11 cellular contexts compared by ENCODE assay signal in genomic region chr6:29841030-29841429, GRCh38. TPM values are rescaled to one million over a fixed set of nuclear protein-coding genes. Genes with fewer than 3 reads are reported as not detected.
"Had no signal": no experiment of that assay in that cellular context is flagged by ENCODE, and none has a peak within 500 bp of the region (broad histone marks: within the 10 kb centered on the region; RNA-seq: fewer than 3 reads in every experiment).

No MANE protein-coding gene starts in this region.

- H3K4me3 ChIP-seq: GM23248, HAP-1 had no signal

- H3K36me3 Mint-ChIP-seq: IgD-negative memory B cell had no signal

- H3K4me1 ChIP-seq: HAP-1 had no signal

- H3K4me3 Mint-ChIP-seq: HFFc6, IgD-negative memory B cell had no signal

- H3K9ac ChIP-seq: GM23248 had no signal

- ATAC-seq: HCT116 had no signal

- H3K27ac Mint-ChIP-seq: HFFc6, IgD-negative memory B cell had no signal

- H3K27ac ChIP-seq: GM23248, HL-60 had no signal

- DNase-seq: GM23248, GOT3, H7, HFFc6, KG1 had no signal

- H2AFZ ChIP-seq: GM23248 had no signal

- H3K9me3 ChIP-seq: HAP-1 had no signal

- H3K36me3 ChIP-seq: HAP-1 had no signal

- H3K4me1 Mint-ChIP-seq: IgD-negative memory B cell had no signal

- H3K9me3 Mint-ChIP-seq: HFFc6 had no signal

RNA-seq across cellular contexts. Expression of gene HLA-G, which starts 13.4 kb away (rescaled TPM):
- total RNA-seq: GM23248, H4, HT1080 had no signal
